ENCODE assay signal across 8 cellular contexts in the genomic region with DNA sequence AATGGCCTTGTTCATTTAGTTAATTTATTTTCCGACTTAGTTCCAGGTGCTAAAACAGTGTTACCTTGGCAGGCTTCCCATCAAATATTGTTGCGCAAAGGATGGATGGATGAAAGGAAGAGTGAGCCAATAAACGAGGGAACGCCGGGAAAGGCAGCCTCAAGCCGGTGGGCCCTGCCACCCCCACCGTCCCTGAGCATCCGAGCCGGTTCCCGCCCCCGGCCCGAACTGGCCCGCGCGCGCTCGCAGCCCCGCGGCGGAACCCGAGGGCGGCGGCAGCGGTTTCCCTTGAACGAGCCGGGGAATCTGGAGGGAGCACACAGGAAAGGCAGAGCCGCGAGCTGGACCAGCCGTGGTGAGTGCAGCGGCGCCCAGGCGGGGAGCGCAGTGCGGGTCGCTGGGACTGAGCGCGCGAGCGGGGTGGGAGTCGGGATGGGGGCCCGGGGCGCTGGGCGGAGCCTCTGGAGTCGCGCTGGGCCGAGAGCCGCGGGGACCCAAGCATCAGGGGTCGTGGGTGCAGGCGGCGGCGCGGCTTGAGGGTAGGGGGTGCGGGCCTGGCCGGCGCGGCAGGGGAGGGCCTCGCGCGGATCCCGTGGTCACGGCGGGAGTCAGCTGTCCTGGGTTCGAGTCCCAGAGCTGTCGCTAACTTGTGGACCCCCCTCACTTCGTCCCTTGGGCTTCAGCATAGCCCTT. TPM values are rescaled to one million over a fixed set of nuclear protein-coding genes. Genes with fewer than 3 reads are reported as not detected.
A peak's percentile ranks its signal among the peaks of the same experiment; 100 is the strongest.
DNase-seq lines count a peak whose midpoint lies in the region; ATAC-seq and TF ChIP-seq lines count a peak whose summit lies in the region.

A gene with protein sequence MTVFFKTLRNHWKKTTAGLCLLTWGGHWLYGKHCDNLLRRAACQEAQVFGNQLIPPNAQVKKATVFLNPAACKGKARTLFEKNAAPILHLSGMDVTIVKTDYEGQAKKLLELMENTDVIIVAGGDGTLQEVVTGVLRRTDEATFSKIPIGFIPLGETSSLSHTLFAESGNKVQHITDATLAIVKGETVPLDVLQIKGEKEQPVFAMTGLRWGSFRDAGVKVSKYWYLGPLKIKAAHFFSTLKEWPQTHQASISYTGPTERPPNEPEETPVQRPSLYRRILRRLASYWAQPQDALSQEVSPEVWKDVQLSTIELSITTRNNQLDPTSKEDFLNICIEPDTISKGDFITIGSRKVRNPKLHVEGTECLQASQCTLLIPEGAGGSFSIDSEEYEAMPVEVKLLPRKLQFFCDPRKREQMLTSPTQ (plus strand): TSS at position 331 of the 693 bp plus-strand sequence. CDS start 4,057 bp downstream, outside the sequence.

- in situ Hi-C loops in transverse colon (cut with MboI; ENCODE audit: low pct_ligation_motif_present in 1 of 4, low pct_unique_long_range_greater_than_20kb in 1 of 4, low sequenced_read_pairs in 3 of 4) = no loop called here

- ATAC-seq in HG02571 (IDR thresholded peaks at IDR 0.05; ENCODE audit: unreplicated experiment) = peak; percentile 94

- TF ChIP-seq POLR2A in NB4 (IDR thresholded peaks at IDR 0.05; ENCODE audit: extremely low read depth, insufficient read length) (peak; percentile 32), transverse colon (IDR thresholded peaks at IDR 0.05) (peak; percentile 14)

- H3K27ac ChIP-seq in cardiac muscle cell (peak within 1 kb of the TSS; percentile 32), transverse colon (peak within 1 kb of the TSS; percentile 59 to 82 (median 70))

- TF ChIP-seq EP300 in transverse colon (IDR thresholded peaks at IDR 0.05; ENCODE audit: low read depth) = no peak

- H3K36me3 ChIP-seq in cardiac muscle cell = no peaks in the 10 kb centered on the region
- no peaks in the 10 kb centered on the region for H3K36me3 ChIP-seq in transverse colon

- intact Hi-C loops in transverse colon (cut with DNase I; ENCODE audit: low total_unique reads) = no loop called here

- peak; percentile 49 for DNase-seq in GM12864 (ENCODE audit: low read depth)
- DNase-seq in NB4 (ENCODE audit: low read depth) = peak; percentile 75
- peak; percentile 74 for DNase-seq in SW480 (ENCODE audit: low spot score)
- peak; percentile 60 for DNase-seq in activated naive CD8-positive, alpha-beta T cell treated with anti-CD3 and anti-CD28 coated beads, Interleukin-2, amount 50 U/mL, for 16 hours (ENCODE audit: low read depth, low spot score)
- DNase-seq in cardiac muscle cell (ENCODE audit: low read depth in 1 of 2, low spot score in 1 of 2) = peak; percentile 86 to 88
- peak; percentile 38 for DNase-seq in pons (ENCODE audit: low spot score)
- DNase-seq in transverse colon = peak; percentile 69

- H3K4me3 ChIP-seq in GM12864 (ENCODE audit: low read depth, low read length) (peak within 1 kb of the TSS; percentile 99), NB4 (ENCODE audit: low read depth, low read length) (peak within 1 kb of the TSS; percentile 80), cardiac muscle cell (peak within 1 kb of the TSS; percentile 63), transverse colon (peak within 1 kb of the TSS; percentile 67 to 97 (median 88))

- no peak for TF ChIP-seq CTCF in GM12864 (IDR thresholded peaks at IDR 0.05; ENCODE audit: low read depth, low read length, missing control alignments)
- TF ChIP-seq CTCF in NB4 (IDR thresholded peaks at IDR 0.05; ENCODE audit: low read depth, low read length) = no peak
- TF ChIP-seq CTCF in cardiac muscle cell (IDR thresholded peaks at IDR 0.05; ENCODE audit: low read depth, low read length) = no peak
- TF ChIP-seq CTCF in transverse colon (IDR thresholded peaks at IDR 0.05) = no peak

- H3K4me1 ChIP-seq in cardiac muscle cell (ENCODE audit: low read depth) (peaks cover 5% of the 10 kb centered on the region), transverse colon (peaks cover 0 to 15% (median 9%) of the 10 kb centered on the region in 4 donors)

- H3K27me3 ChIP-seq in cardiac muscle cell (no peaks in the 10 kb centered on the region), transverse colon (no peaks in the 10 kb centered on the region)

- no peaks in the 10 kb centered on the region for H3K9me3 ChIP-seq in cardiac muscle cell (ENCODE audit: low read depth)
- no peaks in the 10 kb centered on the region for H3K9me3 ChIP-seq in transverse colon

- WGBS in transverse colon (ENCODE audit: low coverage in 1 of 2), 2 donors = 0% methylated on average over 1 to 43 of the region's 66 CpGs

RNA-seq across cellular contexts. Expression of the gene that starts here (rescaled TPM):
- total RNA-seq in cardiac muscle cell = 25.6 and 32.0 TPM in 2 replicates
- 30.8 and 35.6 TPM in 2 replicates for polyA plus RNA-seq in cardiac muscle cell
- 10 to 100 TPM in 3 of 4 donors, 1 to 10 TPM in 1; 5.4 to 22.8 (median 19.1) TPM for total RNA-seq in transverse colon

Comparison
In these comparisons a context has a peak if more than half of its experiments do, and no peak if none do; other contexts are left out.
1. Peak in every context shown above with its lines: DNase-seq, ATAC-seq, H3K4me3 ChIP-seq and H3K27ac ChIP-seq.